Comparison of ENCODE assay signal across 8 cellular contexts in the genomic region with DNA sequence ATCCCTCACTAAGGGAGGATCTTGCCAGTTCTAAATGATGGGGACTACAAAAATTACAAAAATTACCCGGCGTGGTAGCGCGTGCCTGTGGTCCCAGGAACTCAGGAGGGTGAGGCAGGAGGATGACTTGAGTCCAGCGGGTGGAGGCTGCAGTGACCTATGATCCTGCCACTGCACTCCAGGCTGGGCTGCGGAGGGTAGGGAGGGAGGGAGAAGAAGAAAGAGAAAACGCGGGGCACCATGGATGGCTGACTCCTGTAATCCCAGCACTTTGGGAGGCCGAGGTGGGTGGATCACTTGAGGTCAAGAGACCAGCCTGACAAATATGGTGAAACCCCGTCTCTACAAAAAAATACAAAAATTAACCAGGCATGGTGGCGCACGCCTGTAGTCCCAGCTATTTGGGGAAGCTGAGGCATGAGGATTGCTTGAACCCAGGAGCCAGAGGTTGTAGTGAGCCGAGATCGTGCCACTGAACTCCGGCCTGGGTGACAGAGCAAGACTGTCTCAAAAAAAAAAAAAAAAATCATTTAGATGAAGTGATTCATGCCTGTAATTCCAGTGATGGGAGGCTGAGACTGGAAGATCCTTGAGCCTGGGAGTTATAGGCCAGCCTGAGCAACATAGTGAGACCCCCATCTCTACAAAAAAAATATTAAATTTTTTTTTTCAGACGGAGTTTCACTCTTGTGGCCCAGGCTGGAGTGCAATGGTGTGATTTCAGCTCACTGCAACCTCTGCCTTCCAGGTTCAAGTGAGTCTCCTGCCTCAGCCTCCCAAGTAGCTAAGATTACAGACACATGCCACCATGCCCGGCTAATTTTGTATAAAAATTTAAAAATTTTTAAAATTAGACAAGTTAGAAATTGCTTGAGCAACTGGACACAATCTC.
DNase-seq lines count a peak whose midpoint lies in the region; ATAC-seq and TF ChIP-seq lines count a peak whose summit lies in the region.
"Not testable (repeated sequence)": the region's sequence is repeated elsewhere in the genome, so short reads cannot be mapped to it uniquely, and the experiment has no call there.

No MANE protein-coding gene starts in this region.

- H3K9ac ChIP-seq in SK-N-MC (ENCODE audit: insufficient read length) = not testable (repeated sequence)

- 96 to 97% methylated on average over 17 of the region's 17 CpGs for WGBS in lung, 2 donors
- 90 to 91% methylated on average over 17 of the region's 17 CpGs for WGBS in transverse colon (ENCODE audit: low coverage in 1 of 2), 2 donors

- in situ Hi-C loops in transverse colon (cut with MboI; ENCODE audit: low pct_ligation_motif_present in 1 of 4, low pct_unique_long_range_greater_than_20kb in 1 of 4, low sequenced_read_pairs in 3 of 4) = not testable (repeated sequence)

- TF ChIP-seq EP300 in transverse colon (IDR thresholded peaks at IDR 0.05; ENCODE audit: low read depth) = not testable (repeated sequence)

- TF ChIP-seq CTCF in Caco-2 (IDR thresholded peaks at IDR 0.05; ENCODE audit: insufficient read depth in 1 of 2, low read depth in 1 of 2, low read length in 1 of 2, severe bottlenecking in 1 of 2, unreplicated experiment in 1 of 2); lung (IDR thresholded peaks at IDR 0.05; ENCODE audit: control extremely low read depth, extremely low read depth); progenitor cell of endocrine pancreas (IDR thresholded peaks at IDR 0.05; ENCODE audit: unreplicated experiment); transverse colon (IDR thresholded peaks at IDR 0.05): not testable (repeated sequence)

- H3K27ac Mint-ChIP-seq in Caco-2 (ENCODE audit: unreplicated experiment) = peak overlapping the region; percentile 50
- peak overlapping the region; percentile 75 for H3K27ac Mint-ChIP-seq in activated CD8-positive, alpha-beta memory T cell treated with anti-CD3 and anti-CD28 coated beads, Interleukin-2, amount 10 ng/mL, durations not matched to agents 7 days and 5 days
- peak overlapping the region; percentile 78 for H3K27ac Mint-ChIP-seq in activated naive CD8-positive, alpha-beta T cell treated with anti-CD3 and anti-CD28 coated beads, Interleukin-2, amount 10 ng/mL, durations not matched to agents 7 days and 5 days
- not testable (repeated sequence) for H3K27ac Mint-ChIP-seq in progenitor cell of endocrine pancreas

- not testable (repeated sequence) for H3K36me3 ChIP-seq in Caco-2 (ENCODE audit: control insufficient read depth, insufficient read depth, low read length); SK-N-MC (ENCODE audit: insufficient read depth, low read length); lung (ENCODE audit: control insufficient read depth in 2 of 2, insufficient read depth in 2 of 2, low read length in 2 of 2); transverse colon

- not testable (repeated sequence) for BruUV-seq in Caco-2 (replicated peaks; lab: Mats Ljungman, UMichigan)

- DNase-seq in Caco-2 (peak; percentile 2 to 36), head of caudate nucleus (peak in 31 of 42 donors; percentile 0 to 40 (median 9)), lung (ENCODE audit: low spot score) (peak; percentile 30), progenitor cell of endocrine pancreas (ENCODE audit: low spot score, unreplicated experiment) (peak; percentile 9), transverse colon (peak; percentile 21)
- not testable (repeated sequence) for DNase-seq in SK-N-MC (ENCODE audit: low read depth, low spot score)
- DNase-seq in activated CD8-positive, alpha-beta memory T cell treated with anti-CD3 and anti-CD28 coated beads, Interleukin-2, amount 10 ng/mL, durations not matched to agents 7 days and 5 days = peak; percentile 43
- peak; percentile 29 for DNase-seq in activated naive CD8-positive, alpha-beta T cell treated with anti-CD3 and anti-CD28 coated beads, Interleukin-2, amount 10 ng/mL, durations not matched to agents 7 days and 5 days

- H3K9me3 Mint-ChIP-seq in Caco-2 (ENCODE audit: unreplicated experiment); activated CD8-positive, alpha-beta memory T cell treated with anti-CD3 and anti-CD28 coated beads, Interleukin-2, amount 10 ng/mL, durations not matched to agents 7 days and 5 days (ENCODE audit: low read depth); activated naive CD8-positive, alpha-beta T cell treated with anti-CD3 and anti-CD28 coated beads, Interleukin-2, amount 10 ng/mL, durations not matched to agents 7 days and 5 days; progenitor cell of endocrine pancreas (ENCODE audit: low read depth): not testable (repeated sequence)

- not testable (repeated sequence) for H3K4me3 ChIP-seq in Caco-2 (ENCODE audit: low read depth, low read length); SK-N-MC; lung; transverse colon

- peaks cover 78% of the 10 kb centered on the region for H3K36me3 Mint-ChIP-seq in Caco-2 (ENCODE audit: insufficient read depth, unreplicated experiment)
- peaks cover 25% of the 10 kb centered on the region for H3K36me3 Mint-ChIP-seq in activated CD8-positive, alpha-beta memory T cell treated with anti-CD3 and anti-CD28 coated beads, Interleukin-2, amount 10 ng/mL, durations not matched to agents 7 days and 5 days
- peaks cover 15% of the 10 kb centered on the region for H3K36me3 Mint-ChIP-seq in activated naive CD8-positive, alpha-beta T cell treated with anti-CD3 and anti-CD28 coated beads, Interleukin-2, amount 10 ng/mL, durations not matched to agents 7 days and 5 days
- not testable (repeated sequence) for H3K36me3 Mint-ChIP-seq in progenitor cell of endocrine pancreas (ENCODE audit: insufficient read depth)

- H3K4me1 ChIP-seq in Caco-2 = peaks cover 15% of the 10 kb centered on the region
- not testable (repeated sequence) for H3K4me1 ChIP-seq in lung (ENCODE audit: control insufficient read depth in 2 of 2, insufficient read depth in 2 of 2, low read length in 2 of 2)
- H3K4me1 ChIP-seq in transverse colon = peaks cover 22 to 64% (median 46%) of the 10 kb centered on the region in 4 donors

- CTCF ChIA-PET in Caco-2 (lab: Charles Lee); activated CD8-positive, alpha-beta memory T cell treated with anti-CD3 and anti-CD28 coated beads, Interleukin-2, amount 10 ng/mL, durations not matched to agents 7 days and 5 days (lab: Charles Lee): not testable (repeated sequence)

- H3K4me3 Mint-ChIP-seq in Caco-2 (ENCODE audit: unreplicated experiment) (peak overlapping the region; percentile 81), progenitor cell of endocrine pancreas (ENCODE audit: low read depth) (peak overlapping the region; percentile 87)
- peak overlapping the region; percentile 16 for H3K4me3 Mint-ChIP-seq in activated CD8-positive, alpha-beta memory T cell treated with anti-CD3 and anti-CD28 coated beads, Interleukin-2, amount 10 ng/mL, durations not matched to agents 7 days and 5 days
- peak overlapping the region; percentile 20 for H3K4me3 Mint-ChIP-seq in activated naive CD8-positive, alpha-beta T cell treated with anti-CD3 and anti-CD28 coated beads, Interleukin-2, amount 10 ng/mL, durations not matched to agents 7 days and 5 days

- POLR2A ChIA-PET in Caco-2 (lab: Charles Lee); activated naive CD8-positive, alpha-beta T cell treated with anti-CD3 and anti-CD28 coated beads, Interleukin-2, amount 10 ng/mL, durations not matched to agents 7 days and 5 days (lab: Charles Lee): not testable (repeated sequence)

- TF ChIP-seq POLR2A in transverse colon (IDR thresholded peaks at IDR 0.05) = not testable (repeated sequence)

- not testable (repeated sequence) for H3K4me1 Mint-ChIP-seq in Caco-2 (ENCODE audit: low read depth, unreplicated experiment)
- peaks cover 47% of the 10 kb centered on the region for H3K4me1 Mint-ChIP-seq in activated CD8-positive, alpha-beta memory T cell treated with anti-CD3 and anti-CD28 coated beads, Interleukin-2, amount 10 ng/mL, durations not matched to agents 7 days and 5 days
- H3K4me1 Mint-ChIP-seq in activated naive CD8-positive, alpha-beta T cell treated with anti-CD3 and anti-CD28 coated beads, Interleukin-2, amount 10 ng/mL, durations not matched to agents 7 days and 5 days = peaks cover 32% of the 10 kb centered on the region
- H3K4me1 Mint-ChIP-seq in progenitor cell of endocrine pancreas (ENCODE audit: low read depth) = peaks cover 24% of the 10 kb centered on the region

- intact Hi-C loops in Caco-2 (cut with micrococcal nuclease; ENCODE audit: unreplicated experiment); head of caudate nucleus (cut with DNase I); transverse colon (cut with DNase I; ENCODE audit: low total_unique reads): not testable (repeated sequence)

- H3K27me3 ChIP-seq in Caco-2 (replicated peaks; ENCODE audit: control insufficient read depth, insufficient read depth, low read length); lung (ENCODE audit: control insufficient read depth, insufficient read depth); transverse colon: not testable (repeated sequence)

- H3K27ac ChIP-seq in SK-N-MC = peak overlapping the region; percentile 46; the same call in 1 of the 2 replicates
- not testable (repeated sequence) for H3K27ac ChIP-seq in lung (ENCODE audit: low read depth in 1 of 2, low read length in 1 of 2)
- peak overlapping the region; percentile 95 to 100 (median 98) for H3K27ac ChIP-seq in transverse colon

- not testable (repeated sequence) for H3K9me3 ChIP-seq in Caco-2; SK-N-MC (ENCODE audit: low read depth, low read length); lung (ENCODE audit: control insufficient read depth in 2 of 2, insufficient read depth in 1 of 2, low read length in 1 of 2); transverse colon

- not testable (repeated sequence) for ATAC-seq in activated CD8-positive, alpha-beta memory T cell treated with anti-CD3 and anti-CD28 coated beads, Interleukin-2, amount 10 ng/mL, durations not matched to agents 7 days and 5 days; activated naive CD8-positive, alpha-beta T cell treated with anti-CD3 and anti-CD28 coated beads, Interleukin-2, amount 10 ng/mL, durations not matched to agents 7 days and 5 days (ENCODE audit: low read depth); lung (ENCODE audit: insufficient read depth, low FRiP score)

- H3K27me3 Mint-ChIP-seq in Caco-2 (ENCODE audit: insufficient read depth, unreplicated experiment); activated CD8-positive, alpha-beta memory T cell treated with anti-CD3 and anti-CD28 coated beads, Interleukin-2, amount 10 ng/mL, durations not matched to agents 7 days and 5 days; activated naive CD8-positive, alpha-beta T cell treated with anti-CD3 and anti-CD28 coated beads, Interleukin-2, amount 10 ng/mL, durations not matched to agents 7 days and 5 days; progenitor cell of endocrine pancreas: not testable (repeated sequence)

Comparison
In these comparisons a context has a peak if more than half of its experiments do, and no peak if none do; other contexts are left out.
1. H3K4me3 Mint-ChIP-seq: peak in every context shown above with its lines; median percentile 87 in progenitor cell of endocrine pancreas; 81 in Caco-2; 20 in activated naive CD8-positive, alpha-beta T cell treated with anti-CD3 and anti-CD28 coated beads, Interleukin-2, amount 10 ng/mL, durations not matched to agents 7 days and 5 days; 16 in activated CD8-positive, alpha-beta memory T cell treated with anti-CD3 and anti-CD28 coated beads, Interleukin-2, amount 10 ng/mL, durations not matched to agents 7 days and 5 days.